In genomic region chr3:16174976-16175901, GRCh38 we compare ENCODE assay signal across 14 cellular contexts. TPM values are rescaled to one million over a fixed set of nuclear protein-coding genes. Genes with fewer than 3 reads are reported as not detected.
DNase-seq lines count a peak whose midpoint lies in the region; ATAC-seq and TF ChIP-seq lines count a peak whose summit lies in the region.
"Had no signal": no experiment of that assay in that cellular context is flagged by ENCODE, and none has a peak within 500 bp of the region (broad histone marks: within the 10 kb centered on the region; RNA-seq: fewer than 3 reads in every experiment).

No MANE protein-coding gene starts in this region.

- no peak for TF ChIP-seq POLR2A in heart left ventricle (IDR thresholded peaks at IDR 0.05)
- no peak for TF ChIP-seq POLR2A in uterus (IDR thresholded peaks at IDR 0.05)

- no peaks in the 10 kb centered on the region for H3K9me3 ChIP-seq in heart left ventricle
- H3K9me3 ChIP-seq in uterus: no peaks in the 10 kb centered on the region

- H3K27me3 ChIP-seq in heart left ventricle (no peaks in the 10 kb centered on the region), uterus (no peaks in the 10 kb centered on the region)

- H3K36me3 ChIP-seq in heart left ventricle (no peaks in the 10 kb centered on the region), uterus (no peaks in the 10 kb centered on the region)

- H3K4me1 ChIP-seq in heart left ventricle: peaks cover 0 to 52% (median 30%) of the 10 kb centered on the region in 12 donors
- peaks cover 0 to 5% of the 10 kb centered on the region in 2 donors for H3K4me1 ChIP-seq in uterus

- DNase-seq in heart left ventricle: no peak
- no peak for DNase-seq in Right ventricle myocardium superior
- no peak for DNase-seq in foreskin fibroblast
- peak; percentile 70 for DNase-seq in pons (ENCODE audit: low spot score)
- DNase-seq in uterus: no peak
- no peak for DNase-seq in left colon
- DNase-seq in NCI-H748 treated with DMSO at 0.1 percent for 48 hours (lab: John Stamatoyannopoulos, UW): no peak
- DNase-seq: activated CD8-positive, alpha-beta T cell treated with anti-CD3 and anti-CD28 coated beads, Interleukin-2, amount 10 ng/mL, durations not matched to agents 7 days and 5 days; activated naive CD8-positive, alpha-beta T cell treated with anti-CD3 and anti-CD28 coated beads, Interleukin-2, amount 10 ng/mL, durations not matched to agents 7 days and 5 days; KG1 had no signal

- no peak for TF ChIP-seq CTCF in heart left ventricle (IDR thresholded peaks at IDR 0.05)
- TF ChIP-seq CTCF in foreskin fibroblast (IDR thresholded peaks at IDR 0.05; ENCODE audit: low read depth, low read length): no peak
- TF ChIP-seq CTCF in uterus (IDR thresholded peaks at IDR 0.05): no peak

- H3K4me3 ChIP-seq in heart left ventricle: peak overlapping the region; percentile 9 to 56 (median 32)
- H3K4me3 ChIP-seq in foreskin fibroblast (ENCODE audit: low read depth in 1 of 2, low read length in 2 of 2): peak overlapping the region; percentile 34 to 38
- peak overlapping the region; percentile 2 to 40 for H3K4me3 ChIP-seq in uterus

- no peak for ATAC-seq in heart left ventricle
- ATAC-seq in Right ventricle myocardium superior (ENCODE audit: poor library complexity): no peak
- ATAC-seq in left colon: no peak
- ATAC-seq in HG03097 (IDR thresholded peaks at IDR 0.05; ENCODE audit: low FRiP score, unreplicated experiment): no peak
- ATAC-seq: activated CD8-positive, alpha-beta T cell treated with anti-CD3 and anti-CD28 coated beads, Interleukin-2, amount 10 ng/mL, durations not matched to agents 7 days and 5 days; HCT116; stimulated activated memory B cell treated with anti-CD40 and anti-IgM and Interleukin-4, amounts not matched to agents 10 μg/mL and 1 μg/mL and 100 μg/mL, for 72 hours had no signal

- WGBS in heart left ventricle, 4 donors: 69 to 80% (median 77%) methylated on average over 13 to 19 of the region's 19 CpGs

- H3K27ac ChIP-seq in heart left ventricle: peak overlapping the region in 11 of 12 donors; percentile 2 to 75 (median 40)
- H3K27ac ChIP-seq in uterus: peak overlapping the region; percentile 50 to 55

- intact Hi-C loops in heart left ventricle (cut with DNase I) (loop anchor here (2.0 to 10.0 kb wide), 6 partner anchors 26 to 540 kb away; no protein-coding TSS in a partner anchor), Right ventricle myocardium superior (cut with DNase I) (loop anchor here (5.0 kb wide), 2 partner anchors 108 to 358 kb away; no protein-coding TSS in a partner anchor), uterus (cut with DNase I; ENCODE audit: low total_unique reads) (loop anchor here (5.0 kb wide), 1 partner anchor 128 kb away; no protein-coding TSS in a partner anchor), left colon (cut with DNase I, micrococcal nuclease) (loop anchor here in 1 of 2 donors (5.0 kb wide), 1 partner anchor 128 kb away; no protein-coding TSS in a partner anchor)

RNA-seq across cellular contexts. Expression of gene GALNT15, which starts 0.8 kb away (rescaled TPM):
- total RNA-seq in heart left ventricle (10 to 100 TPM in 2 of 9 donors, 1 to 10 TPM in 6, under 1 TPM in 1; 0.96 to 81.1 (median 5.5) TPM), Right ventricle myocardium superior (7.2 TPM), uterus (10 to 100 TPM in 3 of 4 donors, 1 to 10 TPM in 1; 6.6 to 85.2 (median 53.3) TPM), left colon (10 to 100 TPM; 11.1 to 15.4 TPM)
- polyA plus RNA-seq in heart left ventricle: 10 to 100 TPM in 1 of 2 donors, 1 to 10 TPM in 1; 5.0 to 12.0 TPM
- total RNA-seq: activated CD8-positive, alpha-beta T cell treated with anti-CD3 and anti-CD28 coated beads, Interleukin-2, amount 10 ng/mL, durations not matched to agents 7 days and 5 days; activated naive CD8-positive, alpha-beta T cell treated with anti-CD3 and anti-CD28 coated beads, Interleukin-2, amount 10 ng/mL, durations not matched to agents 7 days and 5 days; T-helper 2 cell treated with Interferon-gamma antibody and Interleukin-4, amounts not matched to agents 100 ng/mL and 5 ng/mL, for 36 hours had no signal
